ENCODE assay signal across 1 cellular context in genomic region chr4:60250657-60251056, GRCh38.
TF ChIP-seq lines count a peak whose summit lies in the region.

No MANE protein-coding gene starts in this region.

TF ChIP-seq in K562, 482 proteins besides CTCF, POLR2A, EP300 and RAD21:
- TF ChIP-seq MGA (IDR thresholded peaks at IDR 0.05) (no peak), MAFG (tag; conservative IDR thresholded peaks at IDR 0.05) (peak; percentile 53), TCF7L2 (IDR thresholded peaks at IDR 0.05; ENCODE audit: low read depth, low read length) (no peak), C11orf30 (IDR thresholded peaks at IDR 0.05; ENCODE audit: low read depth) (peak; percentile 19; the same call in 1 of the 2 replicates), LCOR (CRISPR knock-in tag; IDR thresholded peaks at IDR 0.05) (no peak), ARID4B (CRISPR knock-in tag; IDR thresholded peaks at IDR 0.05) (no peak), CEBPZ (IDR thresholded peaks at IDR 0.05; ENCODE audit: borderline replicate concordance, low read depth, low read length) (no peak), ZFP91 (CRISPR knock-in tag; IDR thresholded peaks at IDR 0.05) (no peak), MAFF (IDR thresholded peaks at IDR 0.05; ENCODE audit: low read length) (peak; percentile 42; the same call in 1 of the 2 replicates), SMARCB1 (IDR thresholded peaks at IDR 0.05; ENCODE audit: insufficient read length, low read depth) (no peak), MAFK (IDR thresholded peaks at IDR 0.05; ENCODE audit: low read length) (peak; percentile 14; the same call in 1 of the 2 replicates), TFE3 (CRISPR knock-in tag; IDR thresholded peaks at IDR 0.05) (no peak), ZNF316 (IDR thresholded peaks at IDR 0.05) (peak; percentile 38; the same call in 1 of the 2 replicates), RBM17 (IDR thresholded peaks at IDR 0.05; ENCODE audit: borderline replicate concordance, low read depth, low read length) (no peak), GTF2A2 (tag; IDR thresholded peaks at IDR 0.05) (no peak), MCM5 (IDR thresholded peaks at IDR 0.05; ENCODE audit: low read depth) (no peak), ZNF41 (CRISPR knock-in tag; conservative IDR thresholded peaks at IDR 0.05) (no peak), GTF3C2 (IDR thresholded peaks at IDR 0.05; ENCODE audit: borderline replicate concordance, extremely low read depth, insufficient read length) (no peak), CBFA2T3 (IDR thresholded peaks at IDR 0.05) (no peak)
